In genomic region chr18:46678785-46679404, GRCh38 we compare ENCODE assay signal across 23 cellular contexts. TPM values are rescaled to one million over a fixed set of nuclear protein-coding genes. Genes with fewer than 3 reads are reported as not detected.
"Had no signal": no experiment of that assay in that cellular context is flagged by ENCODE, and none has a peak within 500 bp of the region (broad histone marks: within the 10 kb centered on the region; RNA-seq: fewer than 3 reads in every experiment).

No MANE protein-coding gene starts in this region.

- H3K36me3 ChIP-seq: brain microvascular endothelial cell, esophagus muscularis mucosa, neural progenitor cell, spleen, stomach, upper lobe of right lung had no signal

- H3K79me2 ChIP-seq: hepatocyte had no signal

- H3K9me3 Mint-ChIP-seq: neural progenitor cell had no signal

- H3K4me2 ChIP-seq: hepatocyte, neural progenitor cell had no signal

- H3K4me3 Mint-ChIP-seq: neural progenitor cell had no signal

- H3K4me1 ChIP-seq: esophagus muscularis mucosa, neural progenitor cell, spleen, stomach, testis, upper lobe of right lung had no signal

- H3K27me3 ChIP-seq: brain microvascular endothelial cell, esophagus muscularis mucosa, hepatocyte, neural progenitor cell, testis had no signal

- ATAC-seq: left lobe of liver, sciatic nerve had no signal

- H3K27ac Mint-ChIP-seq: neural progenitor cell had no signal

- H3K9me3 ChIP-seq: esophagus muscularis mucosa, spleen, stomach, testis, upper lobe of right lung had no signal

- H3K27ac ChIP-seq: brain microvascular endothelial cell, esophagus muscularis mucosa, hepatocyte, neural progenitor cell, spleen, stomach, testis, upper lobe of right lung had no signal

- FAIRE-seq: keratinocyte had no signal

- DNase-seq: activated CD4-positive, alpha-beta T cell treated with anti-CD3 and anti-CD28 coated beads, Interleukin-2, amount 50 U/mL, for 1 hour; activated CD8-positive, alpha-beta memory T cell treated with anti-CD3 and anti-CD28 coated beads for 24 hours; activated naive CD4-positive, alpha-beta T cell treated with Interleukin-2 at 50 U/mL for 16 hours; anterior cingulate cortex; brain microvascular endothelial cell; cortex of kidney; effector CD4-positive, alpha-beta T cell; midbrain; spleen; stomach; testis; upper lobe of right lung had no signal

- H3K4me3 ChIP-seq: esophagus muscularis mucosa, hepatocyte, neural progenitor cell, spleen, stomach, testis, upper lobe of right lung had no signal

- H3K36me3 Mint-ChIP-seq: neural progenitor cell had no signal

RNA-seq across cellular contexts. Expression of gene LOXHD1, which starts 21.9 kb away (rescaled TPM):
- total RNA-seq: glomerular endothelial cell, hepatocyte, left lobe of liver, lung microvascular endothelial cell, myocyte, osteocyte, pulmonary artery endothelial cell had no signal
